In the genomic region with DNA sequence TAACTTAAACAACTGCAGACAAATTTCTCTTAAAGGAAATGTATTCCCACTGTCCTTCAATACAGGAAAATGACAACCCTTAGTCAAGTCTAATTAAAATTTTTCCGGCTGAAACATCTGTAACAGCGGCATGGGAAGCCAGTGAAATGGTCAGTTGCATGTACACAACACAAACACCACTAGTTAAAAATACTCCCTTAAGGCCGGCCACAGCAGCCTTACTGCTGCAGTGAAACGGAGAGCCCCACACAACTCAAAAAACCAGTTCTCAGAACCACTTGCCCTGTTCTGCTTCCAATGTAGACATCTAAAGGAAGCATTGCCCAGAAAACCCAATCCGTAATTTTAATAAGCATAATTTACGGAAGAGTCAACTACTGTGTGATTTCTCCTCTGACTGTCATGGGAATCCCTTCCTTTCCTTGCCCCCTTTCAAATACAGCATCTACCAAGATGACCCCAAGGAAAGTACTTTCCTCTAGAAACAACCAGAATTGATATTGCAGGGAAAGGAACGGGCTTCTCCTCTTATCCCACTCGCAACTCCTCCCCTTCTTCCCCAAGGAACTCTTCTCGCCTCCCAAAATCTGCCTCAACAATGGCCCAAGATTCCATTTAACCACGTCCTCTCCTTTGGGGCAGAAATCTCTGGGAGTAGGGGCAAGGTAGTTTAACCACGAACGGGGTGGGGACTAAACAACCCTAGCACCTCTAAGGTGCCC, we compare ENCODE assay signal across 8 cellular contexts. TPM values are rescaled to one million over a fixed set of nuclear protein-coding genes. Genes with fewer than 3 reads are reported as not detected.
DNase-seq lines count a peak whose midpoint lies in the region; ATAC-seq and TF ChIP-seq lines count a peak whose summit lies in the region.

No MANE protein-coding gene starts in this region.

- H3K27me3 ChIP-seq in GM23248 (replicated peaks; ENCODE audit: insufficient read depth) (no peaks in the 10 kb centered on the region), iPS-20b (ENCODE audit: insufficient read depth, low read length) (peaks cover 58% of the 10 kb centered on the region)
- no peaks in the 10 kb centered on the region for H3K27me3 ChIP-seq in CD8-positive, alpha-beta T cell (ENCODE audit: insufficient read depth, low read length)

- intact Hi-C loops in activated T-helper 1 cell treated with anti-CD3 and anti-CD28 coated beads, Interleukin-12 subunit alpha, Interleukin-12 subunit beta, Interleukin-2, Interleukin-4 antibody, amounts not matched to agents 30 ng/mL and 10 ng/mL and 1 ng/mL, durations not matched to agents 14 hours and 24 hours and 36 hours (cut with micrococcal nuclease), result no loop called here
- intact Hi-C loops in CD8-positive, alpha-beta T cell (cut with DNase I, micrococcal nuclease), result no loop called here

- H2AFZ ChIP-seq in GM23248, result no peak overlapping the region

- no peaks in the 10 kb centered on the region for H3K9me3 ChIP-seq in GM23248 (ENCODE audit: low read depth)
- H3K9me3 ChIP-seq in iPS-20b (ENCODE audit: insufficient read depth, low read depth, low read length), result no peaks in the 10 kb centered on the region
- no peaks in the 10 kb centered on the region for H3K9me3 ChIP-seq in CD8-positive, alpha-beta T cell (ENCODE audit: low read length)

- H3K27me3 Mint-ChIP-seq in activated T-helper 1 cell treated with anti-CD3 and anti-CD28 coated beads, Interleukin-12 subunit alpha, Interleukin-12 subunit beta, Interleukin-2, Interleukin-4 antibody, amounts not matched to agents 30 ng/mL and 10 ng/mL and 1 ng/mL, durations not matched to agents 14 hours and 24 hours and 36 hours (ENCODE audit: insufficient read depth), result peaks cover 58% of the 10 kb centered on the region
- H3K27me3 Mint-ChIP-seq in CD8-positive, alpha-beta T cell (ENCODE audit: low read depth), result peaks cover 30% of the 10 kb centered on the region

- no peaks in the 10 kb centered on the region for H3K36me3 Mint-ChIP-seq in activated T-helper 1 cell treated with anti-CD3 and anti-CD28 coated beads, Interleukin-12 subunit alpha, Interleukin-12 subunit beta, Interleukin-2, Interleukin-4 antibody, amounts not matched to agents 30 ng/mL and 10 ng/mL and 1 ng/mL, durations not matched to agents 14 hours and 24 hours and 36 hours (ENCODE audit: low read depth)
- no peaks in the 10 kb centered on the region for H3K36me3 Mint-ChIP-seq in CD8-positive, alpha-beta T cell

- H4K20me1 ChIP-seq in GM23248 (ENCODE audit: insufficient read depth), result no peaks in the 10 kb centered on the region

- 1 to 2% methylated on average over 12 of the region's 12 CpGs for WGBS in GM23248 (ENCODE audit: low coverage in 1 of 2, low lambda C conversion rate in 2 of 2, missing lambda C conversion rate in 2 of 2), 2 experiments

- H3K79me2 ChIP-seq in GM23248 (ENCODE audit: insufficient read depth), result peaks cover 85% of the 10 kb centered on the region

- no peak overlapping the region for H3K27ac Mint-ChIP-seq in activated T-helper 1 cell treated with anti-CD3 and anti-CD28 coated beads, Interleukin-12 subunit alpha, Interleukin-12 subunit beta, Interleukin-2, Interleukin-4 antibody, amounts not matched to agents 30 ng/mL and 10 ng/mL and 1 ng/mL, durations not matched to agents 14 hours and 24 hours and 36 hours
- no peak overlapping the region for H3K27ac Mint-ChIP-seq in CD8-positive, alpha-beta T cell

- H3K4me3 ChIP-seq in GM23248 (peak overlapping the region; percentile 82), iPS-20b (ENCODE audit: low read length) (peak overlapping the region; percentile 83), skin epidermis (peak overlapping the region; percentile 42 to 66 (median 56))
- no peak overlapping the region for H3K4me3 ChIP-seq in CD8-positive, alpha-beta T cell (ENCODE audit: low read depth, low read length)

- peaks cover 44% of the 10 kb centered on the region for H3K36me3 ChIP-seq in GM23248 (ENCODE audit: low read depth)
- no peaks in the 10 kb centered on the region for H3K36me3 ChIP-seq in iPS-20b (ENCODE audit: insufficient read depth, low read depth, low read length)
- H3K36me3 ChIP-seq in CD8-positive, alpha-beta T cell (ENCODE audit: insufficient read depth, low read length), result no peaks in the 10 kb centered on the region

- in situ Hi-C loops in GM23248 (cut with MboI), result loop anchor here (25.0 kb wide), 2 partner anchors 107 to 282 kb away; no protein-coding TSS in a partner anchor

- CTCF ChIA-PET in CD8-positive, alpha-beta T cell (lab: Charles Lee), result no interaction called here

- peaks cover 54% of the 10 kb centered on the region for H3F3A ChIP-seq in GM23248 (ENCODE audit: insufficient read depth)

- H3K4me2 ChIP-seq in GM23248 (ENCODE audit: unreplicated experiment), result peak overlapping the region; percentile 93

- POLR2A ChIA-PET in CD8-positive, alpha-beta T cell (lab: Charles Lee), result no interaction called here

- H3K4me3 Mint-ChIP-seq in activated T-helper 1 cell treated with anti-CD3 and anti-CD28 coated beads, Interleukin-12 subunit alpha, Interleukin-12 subunit beta, Interleukin-2, Interleukin-4 antibody, amounts not matched to agents 30 ng/mL and 10 ng/mL and 1 ng/mL, durations not matched to agents 14 hours and 24 hours and 36 hours, result peak overlapping the region; percentile 30
- H3K4me3 Mint-ChIP-seq in CD8-positive, alpha-beta T cell, result no peak overlapping the region

- ATAC-seq in CD8-positive, alpha-beta T cell, result no peak
- no peak for ATAC-seq in GM18867 (IDR thresholded peaks at IDR 0.05; ENCODE audit: unreplicated experiment)
- ATAC-seq in GM18498 (IDR thresholded peaks at IDR 0.05; ENCODE audit: unreplicated experiment), result no peak

- H3K9ac ChIP-seq in GM23248 (peak overlapping the region; percentile 98), iPS-20b (ENCODE audit: low read depth, low read length) (peak overlapping the region; percentile 54; the same call in 1 of the 2 replicates)

- H3K4me1 ChIP-seq in GM23248 (ENCODE audit: insufficient read depth) (peaks cover 31% of the 10 kb centered on the region), iPS-20b (ENCODE audit: insufficient read depth, low read length) (peaks cover 4% of the 10 kb centered on the region; the same call in 1 of the 2 replicates)
- no peaks in the 10 kb centered on the region for H3K4me1 ChIP-seq in CD8-positive, alpha-beta T cell (ENCODE audit: insufficient read depth, low read length)

- TF ChIP-seq CTCF in CD8-positive, alpha-beta T cell (IDR thresholded peaks at IDR 0.05), result no peak

- H3K4me1 Mint-ChIP-seq in activated T-helper 1 cell treated with anti-CD3 and anti-CD28 coated beads, Interleukin-12 subunit alpha, Interleukin-12 subunit beta, Interleukin-2, Interleukin-4 antibody, amounts not matched to agents 30 ng/mL and 10 ng/mL and 1 ng/mL, durations not matched to agents 14 hours and 24 hours and 36 hours (ENCODE audit: low read depth), result peaks cover 5% of the 10 kb centered on the region
- H3K4me1 Mint-ChIP-seq in CD8-positive, alpha-beta T cell (ENCODE audit: low read depth), result peaks cover 6% of the 10 kb centered on the region

- peak; percentile 51 for DNase-seq in GM23248
- no peak for DNase-seq in activated T-helper 1 cell treated with anti-CD3 and anti-CD28 coated beads, Interleukin-12 subunit alpha, Interleukin-12 subunit beta, Interleukin-2, Interleukin-4 antibody, amounts not matched to agents 30 ng/mL and 10 ng/mL and 1 ng/mL, durations not matched to agents 14 hours and 24 hours and 36 hours (ENCODE audit: low spot score)
- no peak for DNase-seq in CD8-positive, alpha-beta T cell
- no peak for DNase-seq in DMS153 treated with DMSO at 0.1 percent for 48 hours (lab: John Stamatoyannopoulos, UW; ENCODE audit: unreplicated experiment)

- no peaks in the 10 kb centered on the region for H3K9me2 ChIP-seq in GM23248 (ENCODE audit: insufficient read depth)

- H3K9me3 Mint-ChIP-seq in activated T-helper 1 cell treated with anti-CD3 and anti-CD28 coated beads, Interleukin-12 subunit alpha, Interleukin-12 subunit beta, Interleukin-2, Interleukin-4 antibody, amounts not matched to agents 30 ng/mL and 10 ng/mL and 1 ng/mL, durations not matched to agents 14 hours and 24 hours and 36 hours, result no peaks in the 10 kb centered on the region
- no peaks in the 10 kb centered on the region for H3K9me3 Mint-ChIP-seq in CD8-positive, alpha-beta T cell

- H3K27ac ChIP-seq in GM23248, result peak overlapping the region; percentile 86
- no peak overlapping the region for H3K27ac ChIP-seq in iPS-20b (ENCODE audit: low read length)
- peak overlapping the region in 20 of 21 experiments; percentile 64 to 94 (median 82) for H3K27ac ChIP-seq in skin epidermis
- no peak overlapping the region for H3K27ac ChIP-seq in CD8-positive, alpha-beta T cell (ENCODE audit: low read depth, low read length)

RNA-seq across cellular contexts. Expression of a gene that starts 1.6 kb away (rescaled TPM):
- total RNA-seq in GM23248 (2014; rRNA removed; shearing (Covaris generic)), result 1,478 and 1,559 TPM in 2 replicates
- 346 and 374 TPM in 2 replicates for polyA plus RNA-seq in GM23248 (2016; fragmentation: Nextera tagmentation; extraction: Ambion mirVana)
- total RNA-seq in activated T-helper 1 cell treated with anti-CD3 and anti-CD28 coated beads, Interleukin-12 subunit alpha, Interleukin-12 subunit beta, Interleukin-2, Interleukin-4 antibody, amounts not matched to agents 30 ng/mL and 10 ng/mL and 1 ng/mL, durations not matched to agents 14 hours and 24 hours and 36 hours, result 0.47 and 0.61 TPM in 2 replicates
- under 1 TPM; 0.11 to 0.27 TPM for total RNA-seq in CD8-positive, alpha-beta T cell

Comparison
In these comparisons a context has a peak if more than half of its experiments do, and no peak if none do; other contexts are left out.
1. H3K27ac ChIP-seq: peak in GM23248 (single experiment) and skin epidermis (20 of 21); none in iPS-20b (single experiment) and CD8-positive, alpha-beta T cell (single experiment).
2. RNA of a gene that starts 1.6 kb away (total RNA-seq): 1,478 to 1,559 TPM in GM23248; 0.47 to 0.61 TPM in activated T-helper 1 cell treated with anti-CD3 and anti-CD28 coated beads, Interleukin-12 subunit alpha, Interleukin-12 subunit beta, Interleukin-2, Interleukin-4 antibody, amounts not matched to agents 30 ng/mL and 10 ng/mL and 1 ng/mL, durations not matched to agents 14 hours and 24 hours and 36 hours and 0.11 to 0.27 TPM in CD8-positive, alpha-beta T cell; every median in the first group is over 100 times any median in the second.